In the genomic region with DNA sequence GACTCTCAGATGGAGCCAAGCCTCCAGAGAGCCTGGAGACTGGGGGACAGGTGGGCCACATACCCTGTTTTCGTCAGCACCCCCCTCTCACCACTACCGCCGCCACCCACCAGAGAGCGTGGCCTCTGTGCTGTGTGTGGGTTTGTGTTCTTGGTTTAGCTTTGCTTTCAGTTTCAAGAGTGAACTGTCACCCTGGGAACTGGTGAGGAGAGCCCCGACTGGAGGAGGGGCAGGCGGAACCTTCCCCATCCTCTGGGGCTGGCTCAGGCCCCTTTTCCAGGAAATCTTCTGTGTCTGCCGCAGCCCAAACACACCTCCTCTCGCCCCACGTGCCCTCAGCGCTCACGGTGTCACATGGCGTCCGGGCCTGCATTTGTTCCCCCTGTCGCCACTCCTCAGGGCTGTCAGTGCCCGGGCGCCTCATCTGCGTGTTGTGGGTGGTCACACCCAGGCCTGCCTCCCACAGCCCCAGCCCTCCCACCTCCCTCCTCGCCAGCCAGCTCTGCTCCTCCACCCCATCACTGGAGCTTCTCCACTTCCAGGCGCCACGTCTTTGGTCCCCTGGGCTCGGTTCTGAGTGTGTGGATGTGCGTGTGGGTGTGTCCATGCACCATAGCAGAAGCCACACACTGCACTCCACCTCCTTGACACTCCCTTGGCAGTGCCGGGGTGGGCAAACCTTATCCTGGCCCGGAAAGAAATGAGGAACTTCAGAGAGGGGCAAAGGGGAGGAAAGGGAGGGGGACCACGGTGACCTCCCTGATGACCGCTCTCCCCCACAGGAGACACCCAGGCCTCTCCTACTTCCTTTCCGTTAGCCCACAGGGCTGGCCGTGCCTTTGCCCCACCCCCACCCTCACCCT, we compare ENCODE assay signal across 8 cellular contexts. TPM values are rescaled to one million over a fixed set of nuclear protein-coding genes. Genes with fewer than 3 reads are reported as not detected.
DNase-seq lines count a peak whose midpoint lies in the region; ATAC-seq and TF ChIP-seq lines count a peak whose summit lies in the region.

No MANE protein-coding gene starts in this region.

- H3K23ac ChIP-seq in mesenchymal stem cell (ENCODE audit: low read length in 2 of 2) = no peak overlapping the region

- H3K27me3 ChIP-seq in Peyer's patch = no peaks in the 10 kb centered on the region
- peaks cover 0 to 12% of the 10 kb centered on the region in 2 experiments for H3K27me3 ChIP-seq in mesenchymal stem cell (ENCODE audit: control insufficient read depth in 1 of 2, insufficient read depth in 1 of 2, low read length in 2 of 2)
- no peaks in the 10 kb centered on the region for H3K27me3 ChIP-seq in foreskin keratinocyte

- no peaks in the 10 kb centered on the region for H3K36me3 ChIP-seq in Peyer's patch
- H3K36me3 ChIP-seq in mesenchymal stem cell (ENCODE audit: control insufficient read depth in 1 of 2, insufficient read depth in 2 of 2, low read depth in 1 of 2, low read length in 2 of 2) = peaks cover 5 to 37% of the 10 kb centered on the region in 2 experiments

- no peak overlapping the region for H2BK5ac ChIP-seq in mesenchymal stem cell (ENCODE audit: low read depth, low read length, poor library complexity, severe bottlenecking)

- no peak overlapping the region for H3K4me2 ChIP-seq in mesenchymal stem cell (ENCODE audit: low read length, poor library complexity, severe bottlenecking)

- no peak overlapping the region for H3K4ac ChIP-seq in mesenchymal stem cell (ENCODE audit: low read depth in 1 of 2, low read length in 2 of 2)

- H2BK15ac ChIP-seq in mesenchymal stem cell (ENCODE audit: low read depth, poor library complexity, severe bottlenecking) = no peak overlapping the region

- no peak overlapping the region for H3K14ac ChIP-seq in mesenchymal stem cell (ENCODE audit: low read length in 2 of 2)

- no peak overlapping the region for H2AK5ac ChIP-seq in mesenchymal stem cell (ENCODE audit: low read length, severe bottlenecking)

- H3K4me1 ChIP-seq in Peyer's patch (peaks cover 0 to 32% (median 14%) of the 10 kb centered on the region in 4 donors), mesenchymal stem cell (ENCODE audit: control insufficient read depth, insufficient read depth, low read depth, low read length) (peaks cover 38% of the 10 kb centered on the region), foreskin keratinocyte (no peaks in the 10 kb centered on the region)

- H3K18ac ChIP-seq in mesenchymal stem cell (ENCODE audit: low read depth in 1 of 2, low read length in 2 of 2) = peak overlapping the region; percentile 44 to 75

- peak overlapping the region; percentile 34 for H2BK120ac ChIP-seq in mesenchymal stem cell (ENCODE audit: low read depth, low read length)

- peak overlapping the region; percentile 61 for H4K91ac ChIP-seq in mesenchymal stem cell (ENCODE audit: low read length)

- DNase-seq in GM13976 (ENCODE audit: low spot score) = peak; percentile 77
- peak in 2 of 3 donors; percentile 69 to 75 for DNase-seq in Peyer's patch
- peak; percentile 8 to 51 (median 28) for DNase-seq in activated naive CD4-positive, alpha-beta T cell (lab: John Stamatoyannopoulos, UW)
- DNase-seq in mesenchymal stem cell = peak; percentile 46
- peak; percentile 77 for DNase-seq in stimulated activated naive CD4-positive, alpha-beta T cell treated with Interleukin-2 at 50 U/mL for 16 hours (lab: John Stamatoyannopoulos, UW)
- no peak for DNase-seq in foreskin keratinocyte
- no peak for DNase-seq in NCI-H187 (lab: John Stamatoyannopoulos, UW)

- H3K27ac ChIP-seq in Peyer's patch (peak overlapping the region; percentile 32 to 81 (median 70)), mesenchymal stem cell (ENCODE audit: low read length, poor library complexity, severe bottlenecking) (no peak overlapping the region), foreskin keratinocyte (no peak overlapping the region)

- H3K4me3 ChIP-seq in Peyer's patch = peak overlapping the region; percentile 10 to 34 (median 26)
- peak overlapping the region in 1 of 2 experiments; percentile 64 for H3K4me3 ChIP-seq in mesenchymal stem cell (ENCODE audit: insufficient read depth in 1 of 2, low read depth in 1 of 2, low read length in 2 of 2)

- peak overlapping the region; percentile 62 for H3K9ac ChIP-seq in mesenchymal stem cell (ENCODE audit: low read length)

- peak overlapping the region; percentile 77 for H4K8ac ChIP-seq in mesenchymal stem cell (ENCODE audit: low read length)

- peak overlapping the region in 1 of 2 experiments; percentile 15 for H2BK12ac ChIP-seq in mesenchymal stem cell (ENCODE audit: low read length in 2 of 2)

- WGBS in mesenchymal stem cell = 67% methylated on average over 9 of the region's 28 CpGs

- H3K9me3 ChIP-seq in Peyer's patch (no peaks in the 10 kb centered on the region), mesenchymal stem cell (ENCODE audit: control insufficient read depth, low read length) (no peaks in the 10 kb centered on the region)

- H3K79me1 ChIP-seq in mesenchymal stem cell (replicated peaks; ENCODE audit: low read length, poor library complexity, severe bottlenecking) = peaks cover 9% of the 10 kb centered on the region

- TF ChIP-seq CTCF in GM13976 (IDR thresholded peaks at IDR 0.05; ENCODE audit: borderline replicate concordance, control extremely low read depth, extremely low read depth, insufficient read depth, missing control alignments) = peak; percentile 19
- TF ChIP-seq CTCF in Peyer's patch (IDR thresholded peaks at IDR 0.05) = peak; percentile 37 to 54 (median 46)
- TF ChIP-seq CTCF in foreskin keratinocyte (conservative IDR thresholded peaks at IDR 0.05) = no peak

- peak; percentile 58 for ATAC-seq in HG02678 (IDR thresholded peaks at IDR 0.05; ENCODE audit: unreplicated experiment)
- ATAC-seq in foreskin keratinocyte = no peak

- H2AFZ ChIP-seq in mesenchymal stem cell (ENCODE audit: low read depth, low read length) = no peak overlapping the region

- TF ChIP-seq POLR2A in Peyer's patch (IDR thresholded peaks at IDR 0.05) = no peak

- in situ Hi-C loops in GM13976 (cut with MboI; ENCODE audit: low sequenced_read_pairs, unreplicated experiment) = no loop called here

RNA-seq across cellular contexts. Expression of a gene that starts 27.8 kb away (rescaled TPM):
- total RNA-seq in Peyer's patch (10 to 100 TPM; 17.3 to 47.3 (median 43.7) TPM), foreskin keratinocyte (26.5 and 27.8 TPM in 2 replicates)
- 21.0 TPM for polyA plus RNA-seq in mesenchymal stem cell (2013, experiment 1 of 2)
- polyA plus RNA-seq in mesenchymal stem cell (2013, experiment 2 of 2) = 20.8 TPM
- 13.9 and 15.9 TPM in 2 replicates for polyA plus RNA-seq in foreskin keratinocyte

Comparison
In these comparisons a context has a peak if more than half of its experiments do, and no peak if none do; other contexts are left out.
1. DNase-seq: peak in GM13976 (single experiment), Peyer's patch (2 of 3), activated naive CD4-positive, alpha-beta T cell (4 of 4), mesenchymal stem cell (single experiment) and stimulated activated naive CD4-positive, alpha-beta T cell treated with Interleukin-2 at 50 U/mL for 16 hours (single experiment); none in foreskin keratinocyte (0 of 2) and NCI-H187 (0 of 2).
2. H3K27ac ChIP-seq: peak in Peyer's patch (4 of 4); none in mesenchymal stem cell (single experiment) and foreskin keratinocyte (single experiment).